Comparison of ENCODE assay signal across 22 cellular contexts in genomic region chr13:21063031-21063430, GRCh38. TPM values are rescaled to one million over a fixed set of nuclear protein-coding genes. Genes with fewer than 3 reads are reported as not detected.
DNase-seq lines count a peak whose midpoint lies in the region; ATAC-seq and TF ChIP-seq lines count a peak whose summit lies in the region.
"Had no signal": no experiment of that assay in that cellular context is flagged by ENCODE, and none has a peak within 500 bp of the region (broad histone marks: within the 10 kb centered on the region; RNA-seq: fewer than 3 reads in every experiment).

No MANE protein-coding gene starts in this region.

- peaks cover 6% of the 10 kb centered on the region for H3K4me1 ChIP-seq in CD8-positive, alpha-beta memory T cell (ENCODE audit: insufficient read depth, low read length)
- H3K4me1 ChIP-seq: breast epithelium, prostate gland had no signal

- intact Hi-C loops in CD4-positive, alpha-beta T cell (cut with DNase I, micrococcal nuclease), result no loop called here
- intact Hi-C loops in activated CD8-positive, alpha-beta T cell treated with anti-CD3 and anti-CD28 coated beads for 36 hours (cut with micrococcal nuclease), result no loop called here

- POLR2A ChIA-PET in CD4-positive, alpha-beta T cell (lab: Charles Lee), result interaction anchor here (1.0 kb wide), 1 partner anchor 12 kb away, joined by 3 read pairs; no protein-coding TSS in a partner anchor
- POLR2A ChIA-PET in CD8-positive, alpha-beta memory T cell (lab: Charles Lee), result no interaction called here
- POLR2A ChIA-PET in naive thymus-derived CD8-positive, alpha-beta T cell (lab: Charles Lee), result no interaction called here
- POLR2A ChIA-PET in activated CD8-positive, alpha-beta T cell treated with anti-CD3 and anti-CD28 coated beads for 36 hours (lab: Charles Lee), result no interaction called here

- H3K9me3 ChIP-seq in CD4-positive, alpha-beta T cell (ENCODE audit: control insufficient read depth, low read length), result no peaks in the 10 kb centered on the region
- no peaks in the 10 kb centered on the region for H3K9me3 ChIP-seq in CD8-positive, alpha-beta memory T cell (ENCODE audit: low read length)
- H3K9me3 ChIP-seq: breast epithelium, mucosa of descending colon, Peyer's patch, prostate gland had no signal

- H3K9me3 Mint-ChIP-seq in CD4-positive, alpha-beta T cell, result no peaks in the 10 kb centered on the region
- H3K9me3 Mint-ChIP-seq in CD8-positive, alpha-beta memory T cell, result no peaks in the 10 kb centered on the region
- H3K9me3 Mint-ChIP-seq in activated T-helper 17 cell treated with anti-CD3 and anti-CD28 coated beads, Interleukin-2, amount 50 U/mL, for 72 hours, result no peaks in the 10 kb centered on the region
- H3K9me3 Mint-ChIP-seq in naive thymus-derived CD8-positive, alpha-beta T cell, result no peaks in the 10 kb centered on the region
- no peaks in the 10 kb centered on the region for H3K9me3 Mint-ChIP-seq in activated CD8-positive, alpha-beta T cell treated with anti-CD3 and anti-CD28 coated beads for 36 hours

- H3K4me3 ChIP-seq in CD8-positive, alpha-beta memory T cell (ENCODE audit: low read length), result no peak overlapping the region
- H3K4me3 ChIP-seq: breast epithelium, coronary artery, GM12878, mucosa of descending colon, Peyer's patch, prostate gland had no signal

- no peak for TF ChIP-seq CTCF in CD4-positive, alpha-beta T cell (IDR thresholded peaks at IDR 0.05)
- TF ChIP-seq CTCF in activated CD8-positive, alpha-beta T cell treated with anti-CD3 and anti-CD28 coated beads for 36 hours (IDR thresholded peaks at IDR 0.05), result no peak

- H3K27ac Mint-ChIP-seq in CD4-positive, alpha-beta T cell, result no peak overlapping the region
- peak overlapping the region in 3 of 8 donors; percentile 7 to 87 (median 33) for H3K27ac Mint-ChIP-seq in CD8-positive, alpha-beta memory T cell
- no peak overlapping the region for H3K27ac Mint-ChIP-seq in activated T-helper 17 cell treated with anti-CD3 and anti-CD28 coated beads, Interleukin-2, amount 50 U/mL, for 72 hours
- H3K27ac Mint-ChIP-seq in naive thymus-derived CD8-positive, alpha-beta T cell, result peak overlapping the region in 2 of 10 donors; percentile 10 to 55
- H3K27ac Mint-ChIP-seq in activated CD8-positive, alpha-beta T cell treated with anti-CD3 and anti-CD28 coated beads for 36 hours, result no peak overlapping the region

- peaks cover 34% of the 10 kb centered on the region for H3K27me3 Mint-ChIP-seq in CD4-positive, alpha-beta T cell
- peaks cover 23 to 48% of the 10 kb centered on the region in 2 donors for H3K27me3 Mint-ChIP-seq in CD8-positive, alpha-beta memory T cell
- H3K27me3 Mint-ChIP-seq in activated T-helper 17 cell treated with anti-CD3 and anti-CD28 coated beads, Interleukin-2, amount 50 U/mL, for 72 hours, result no peaks in the 10 kb centered on the region
- H3K27me3 Mint-ChIP-seq in naive thymus-derived CD8-positive, alpha-beta T cell, result peaks cover 3 to 31% (median 10%) of the 10 kb centered on the region in 5 donors
- peaks cover 23% of the 10 kb centered on the region for H3K27me3 Mint-ChIP-seq in activated CD8-positive, alpha-beta T cell treated with anti-CD3 and anti-CD28 coated beads for 36 hours

- H3K4me3 Mint-ChIP-seq in CD4-positive, alpha-beta T cell, result peak overlapping the region; percentile 72
- H3K4me3 Mint-ChIP-seq in CD8-positive, alpha-beta memory T cell, result peak overlapping the region in 5 of 7 donors; percentile 46 to 81 (median 53)
- H3K4me3 Mint-ChIP-seq in activated T-helper 17 cell treated with anti-CD3 and anti-CD28 coated beads, Interleukin-2, amount 50 U/mL, for 72 hours, result peak overlapping the region; percentile 82
- peak overlapping the region in 6 of 10 donors; percentile 19 to 79 (median 46) for H3K4me3 Mint-ChIP-seq in naive thymus-derived CD8-positive, alpha-beta T cell
- no peak overlapping the region for H3K4me3 Mint-ChIP-seq in activated CD8-positive, alpha-beta T cell treated with anti-CD3 and anti-CD28 coated beads for 36 hours

- no peaks in the 10 kb centered on the region for H3K36me3 ChIP-seq in CD8-positive, alpha-beta memory T cell (ENCODE audit: insufficient read depth, low read length)
- H3K36me3 ChIP-seq: breast epithelium, Peyer's patch, prostate gland, WERI-Rb-1 had no signal

- no peaks in the 10 kb centered on the region for H3K4me1 Mint-ChIP-seq in CD4-positive, alpha-beta T cell (ENCODE audit: low read depth)
- H3K4me1 Mint-ChIP-seq in CD8-positive, alpha-beta memory T cell, result peaks cover 9 to 13% (median 10%) of the 10 kb centered on the region in 3 donors
- H3K4me1 Mint-ChIP-seq in activated T-helper 17 cell treated with anti-CD3 and anti-CD28 coated beads, Interleukin-2, amount 50 U/mL, for 72 hours, result peaks cover 5% of the 10 kb centered on the region
- peaks cover 2 to 18% (median 5%) of the 10 kb centered on the region in 4 donors for H3K4me1 Mint-ChIP-seq in naive thymus-derived CD8-positive, alpha-beta T cell
- H3K4me1 Mint-ChIP-seq in activated CD8-positive, alpha-beta T cell treated with anti-CD3 and anti-CD28 coated beads for 36 hours (ENCODE audit: low read depth), result peaks cover 3% of the 10 kb centered on the region

- CTCF ChIA-PET in CD4-positive, alpha-beta T cell (lab: Charles Lee), result no interaction called here
- CTCF ChIA-PET in CD8-positive, alpha-beta memory T cell (lab: Charles Lee), result no interaction called here
- CTCF ChIA-PET in activated CD8-positive, alpha-beta T cell treated with anti-CD3 and anti-CD28 coated beads for 36 hours (lab: Charles Lee), result no interaction called here

- no peak for DNase-seq in CD4-positive, alpha-beta T cell
- no peak for DNase-seq in CD8-positive, alpha-beta memory T cell
- DNase-seq in naive thymus-derived CD8-positive, alpha-beta T cell, result no peak
- DNase-seq in activated CD8-positive, alpha-beta T cell treated with anti-CD3 and anti-CD28 coated beads for 36 hours, result no peak
- DNase-seq in activated CD4-positive, alpha-beta T cell treated with anti-CD3 and anti-CD28 coated beads for 48 hours, result no peak
- DNase-seq: activated CD4-positive, alpha-beta T cell treated with anti-CD3 and anti-CD28 coated beads, Interleukin-2, amount 50 U/mL, for 1 hour; activated gamma-delta T cell; DND-41; kidney; mucosa of descending colon; NCI-H2171; NCI-H524; Peyer's patch; SIG-M5; trophoblast cell; WERI-Rb-1 had no signal

- H3K27ac ChIP-seq in CD4-positive, alpha-beta T cell (ENCODE audit: low read depth, low read length), result no peak overlapping the region
- H3K27ac ChIP-seq in CD8-positive, alpha-beta memory T cell (ENCODE audit: low read depth, low read length), result no peak overlapping the region
- H3K27ac ChIP-seq: breast epithelium, Peyer's patch, prostate gland, WERI-Rb-1 had no signal

- no peaks in the 10 kb centered on the region for H3K36me3 Mint-ChIP-seq in CD4-positive, alpha-beta T cell (ENCODE audit: low read depth)
- peaks cover 0 to 1% (median 0%) of the 10 kb centered on the region in 3 donors for H3K36me3 Mint-ChIP-seq in CD8-positive, alpha-beta memory T cell
- no peaks in the 10 kb centered on the region for H3K36me3 Mint-ChIP-seq in activated T-helper 17 cell treated with anti-CD3 and anti-CD28 coated beads, Interleukin-2, amount 50 U/mL, for 72 hours (ENCODE audit: low read depth)
- H3K36me3 Mint-ChIP-seq in naive thymus-derived CD8-positive, alpha-beta T cell, result no peaks in the 10 kb centered on the region
- H3K36me3 Mint-ChIP-seq in activated CD8-positive, alpha-beta T cell treated with anti-CD3 and anti-CD28 coated beads for 36 hours (ENCODE audit: low read depth), result no peaks in the 10 kb centered on the region

- ATAC-seq in CD4-positive, alpha-beta T cell (ENCODE audit: poor library complexity), result no peak
- ATAC-seq in activated T-helper 17 cell treated with anti-CD3 and anti-CD28 coated beads, Interleukin-2, amount 50 U/mL, for 72 hours (replicated peaks), result no peak
- no peak for ATAC-seq in naive thymus-derived CD8-positive, alpha-beta T cell
- ATAC-seq in HG03039 (IDR thresholded peaks at IDR 0.05; ENCODE audit: unreplicated experiment), result no peak
- no peak for ATAC-seq in activated CD8-positive, alpha-beta T cell treated with anti-CD3 and anti-CD28 coated beads for 36 hours
- ATAC-seq: GM12878, mucosa of descending colon had no signal

- peaks cover 20% of the 10 kb centered on the region for H3K27me3 ChIP-seq in CD4-positive, alpha-beta T cell (ENCODE audit: control insufficient read depth, insufficient read depth, low read length)
- no peaks in the 10 kb centered on the region for H3K27me3 ChIP-seq in CD8-positive, alpha-beta memory T cell (ENCODE audit: insufficient read depth, low read length, poor library complexity, severe bottlenecking)
- H3K27me3 ChIP-seq: breast epithelium, Peyer's patch had no signal

RNA-seq across cellular contexts. Expression of gene LATS2, which starts 1.6 kb away (rescaled TPM):
- total RNA-seq in CD4-positive, alpha-beta T cell, result 1 to 10 TPM; 6.2 to 6.5 TPM
- 1 to 10 TPM; 1.4 to 1.9 TPM for total RNA-seq in CD8-positive, alpha-beta memory T cell
- polyA plus RNA-seq in CD8-positive, alpha-beta memory T cell, result 0.66 TPM
- 1 to 10 TPM; 4.9 to 9.2 TPM for total RNA-seq in activated T-helper 17 cell treated with anti-CD3 and anti-CD28 coated beads, Interleukin-2, amount 50 U/mL, for 72 hours
- under 1 TPM; 0.60 to 0.70 TPM for total RNA-seq in naive thymus-derived CD8-positive, alpha-beta T cell
- under 1 TPM in 2 of 3 donors, not detected in 1; 0.06 to 0.15 TPM for polyA plus RNA-seq in naive thymus-derived CD8-positive, alpha-beta T cell
- 1 to 10 TPM; 1.3 to 3.0 TPM for total RNA-seq in activated CD8-positive, alpha-beta T cell treated with anti-CD3 and anti-CD28 coated beads for 36 hours
